In the genomic region with DNA sequence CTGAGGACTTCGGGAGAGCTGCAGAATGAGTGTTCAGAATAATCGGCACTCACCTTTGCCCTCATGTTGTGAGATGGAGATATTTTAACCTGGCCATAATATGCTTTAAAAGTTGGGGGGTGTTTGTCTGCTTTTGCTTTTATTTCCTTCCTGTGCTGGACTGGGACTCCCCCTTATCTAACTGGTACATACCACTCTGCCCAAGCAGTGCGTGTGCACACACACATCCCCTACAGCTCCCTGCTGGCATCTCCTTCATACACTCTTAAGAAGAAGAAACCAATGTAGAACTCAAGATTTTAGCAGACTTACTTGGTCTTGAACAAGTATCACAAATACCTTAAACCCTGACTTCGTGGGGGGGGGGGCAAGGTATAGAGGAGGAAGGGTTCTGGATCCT, we compare ENCODE assay signal across 10 cellular contexts.
DNase-seq lines count a peak whose midpoint lies in the region; ATAC-seq and TF ChIP-seq lines count a peak whose summit lies in the region.
"Had no signal": no experiment of that assay in that cellular context is flagged by ENCODE, and none has a peak within 500 bp of the region (broad histone marks: within the 10 kb centered on the region; RNA-seq: fewer than 3 reads in every experiment).

No MANE protein-coding gene starts in this region.

- H3K9me3 ChIP-seq in GM23248 (ENCODE audit: low read depth) (no peaks in the 10 kb centered on the region), right cardiac atrium (ENCODE audit: control insufficient read depth, low read length) (no peaks in the 10 kb centered on the region), skeletal muscle tissue (ENCODE audit: control insufficient read depth in 3 of 3, low read length in 3 of 3) (no peaks in the 10 kb centered on the region)
- H3K9me3 ChIP-seq: BE2C had no signal

- 0 out of 2 replicates have a peak overlapping the region, but pooled peaks have one; percentile 23 for H2AFZ ChIP-seq in GM23248

- H3K4me2 ChIP-seq in GM23248 (ENCODE audit: unreplicated experiment): peak overlapping the region; percentile 81

- H3K27me3 ChIP-seq in GM23248 (replicated peaks; ENCODE audit: insufficient read depth) (no peaks in the 10 kb centered on the region), brain microvascular endothelial cell (replicated peaks) (no peaks in the 10 kb centered on the region), right cardiac atrium (ENCODE audit: control insufficient read depth, insufficient read depth) (no peaks in the 10 kb centered on the region), skeletal muscle tissue (ENCODE audit: control insufficient read depth in 3 of 3, insufficient read depth in 3 of 3, low read length in 3 of 3) (no peaks in the 10 kb centered on the region)
- H3K27me3 ChIP-seq: BE2C had no signal

- peak overlapping the region; percentile 45 for H3K9ac ChIP-seq in GM23248
- H3K9ac ChIP-seq in skeletal muscle tissue (ENCODE audit: low read depth in 1 of 3, low read length in 3 of 3): peak overlapping the region; percentile 78 to 81 (median 81)

- TF ChIP-seq CTCF in brain microvascular endothelial cell (IDR thresholded peaks at IDR 0.05; ENCODE audit: low read depth, low read length, missing control alignments): no peak

- H3K9me2 ChIP-seq in GM23248 (ENCODE audit: insufficient read depth): no peaks in the 10 kb centered on the region

- 44 to 51% methylated on average over 4 of the region's 4 CpGs for WGBS in GM23248 (ENCODE audit: low coverage in 1 of 2, low lambda C conversion rate in 2 of 2, missing lambda C conversion rate in 2 of 2), 2 experiments
- 40% methylated on average over 4 of the region's 4 CpGs for WGBS in right cardiac atrium

- peaks cover 69% of the 10 kb centered on the region for H3F3A ChIP-seq in GM23248 (ENCODE audit: insufficient read depth)

- intact Hi-C loops in right cardiac atrium (cut with DNase I): loop anchor here in 1 of 4 donors (10.0 kb wide), 1 partner anchor 60 kb away; no protein-coding TSS in a partner anchor

- DNase-seq in GM23248 (no peak), brain microvascular endothelial cell (no peak), right cardiac atrium (no peak), superior temporal gyrus (ENCODE audit: extremely low spot score) (no peak), NCI-H2029 (lab: John Stamatoyannopoulos, UW) (no peak), amniotic stem cell (lab: John Stamatoyannopoulos, UW) (no peak)
- DNase-seq: BE2C, NCI-H187 treated with DMSO at 0.1 percent for 48 hours had no signal

- H3K4me1 ChIP-seq in GM23248 (ENCODE audit: insufficient read depth): peaks cover 70% of the 10 kb centered on the region
- H3K4me1 ChIP-seq in right cardiac atrium (ENCODE audit: control insufficient read depth, insufficient read depth, low read length): peaks cover 14% of the 10 kb centered on the region
- H3K4me1 ChIP-seq in skeletal muscle tissue (ENCODE audit: control insufficient read depth in 3 of 3, insufficient read depth in 3 of 3, low read length in 3 of 3): peaks cover 48 to 71% (median 63%) of the 10 kb centered on the region in 3 donors
- H3K4me1 ChIP-seq: BE2C had no signal

- H3K27ac ChIP-seq in GM23248 (peak overlapping the region; percentile 97), brain microvascular endothelial cell (peak overlapping the region; percentile 62), right cardiac atrium (ENCODE audit: low read length) (peak overlapping the region; percentile 99), skeletal muscle tissue (ENCODE audit: low read depth, low read length) (peak overlapping the region; percentile 97)

- H4K20me1 ChIP-seq in GM23248 (ENCODE audit: insufficient read depth): no peaks in the 10 kb centered on the region

- H3K36me3 ChIP-seq in GM23248 (ENCODE audit: low read depth): no peaks in the 10 kb centered on the region
- H3K36me3 ChIP-seq in brain microvascular endothelial cell (replicated peaks): no peaks in the 10 kb centered on the region
- H3K36me3 ChIP-seq in skeletal muscle tissue (ENCODE audit: control insufficient read depth in 3 of 3, insufficient read depth in 3 of 3, low read length in 3 of 3): no peaks in the 10 kb centered on the region
- H3K36me3 ChIP-seq: BE2C had no signal

- 0 out of 2 replicates have a peak overlapping the region, but pooled peaks have one; percentile 35 for H3K4me3 ChIP-seq in GM23248
- H3K4me3 ChIP-seq in brain microvascular endothelial cell (ENCODE audit: low read depth, low read length): no peak overlapping the region
- peak overlapping the region; percentile 77 for H3K4me3 ChIP-seq in right cardiac atrium (ENCODE audit: low read length)
- peak overlapping the region; percentile 71 to 83 (median 72) for H3K4me3 ChIP-seq in skeletal muscle tissue (ENCODE audit: low read length in 3 of 3)

- ATAC-seq in right cardiac atrium (peak; percentile 4 to 45), GM21381 (IDR thresholded peaks at IDR 0.05; ENCODE audit: unreplicated experiment) (no peak)

- in situ Hi-C loops in GM23248 (cut with MboI) (no loop called here), brain microvascular endothelial cell (cut with HindIII; ENCODE audit: low pct_ligation_motif_present, low sequenced_read_pairs) (no loop called here)

- peaks cover 23% of the 10 kb centered on the region for H3K79me2 ChIP-seq in GM23248 (ENCODE audit: insufficient read depth)
